In genomic region chr5:107889387-107889786, GRCh38 we compare ENCODE assay signal across 19 cellular contexts.
"Had no signal": no experiment of that assay in that cellular context is flagged by ENCODE, and none has a peak within 500 bp of the region (broad histone marks: within the 10 kb centered on the region; RNA-seq: fewer than 3 reads in every experiment).

No MANE protein-coding gene starts in this region.

- H3K36me3 ChIP-seq: lower lobe of right lung, neutrophil, right atrium auricular region, spleen, stomach had no signal

- H3K27me3 ChIP-seq: neutrophil, right atrium auricular region, spleen, stomach, testis had no signal

- H3K4me3 ChIP-seq: lower lobe of right lung, right atrium auricular region, spleen, stomach, testis had no signal

- H3K4me1 ChIP-seq: lower lobe of right lung, testis had no signal

- DNase-seq: activated CD4-positive, alpha-beta T cell treated with anti-CD3 and anti-CD28 coated beads for 1 hour; activated CD4-positive, alpha-beta T cell treated with anti-CD3 and anti-CD28 coated beads, Interleukin-2, amount 50 U/mL, for 4 hours; activated naive CD4-positive, alpha-beta T cell treated with anti-CD3 and anti-CD28 coated beads, Interleukin-2, amount 10 ng/mL, durations not matched to agents 7 days and 5 days; activated T-cell treated with anti-CD3 and anti-CD28 coated beads for 4 hours; amygdala; cortex of kidney; effector memory CD4-positive, alpha-beta T cell; foreskin melanocyte; kidney glomerular epithelial cell; lower lobe of right lung; midbrain; naive B cell; posterior cingulate gyrus; spleen; stomach; testis had no signal

- ATAC-seq: lower lobe of right lung had no signal

- H3K27ac ChIP-seq: lower lobe of right lung, neutrophil, right atrium auricular region, spleen, stomach, testis, VCaP had no signal

- H3K9me3 ChIP-seq: lower lobe of right lung, neutrophil, right atrium auricular region, spleen, stomach, testis had no signal
